ENCODE assay signal across 8 cellular contexts in genomic region chr16:58197314-58198012, GRCh38. TPM values are rescaled to one million over a fixed set of nuclear protein-coding genes. Genes with fewer than 3 reads are reported as not detected.
DNase-seq lines count a peak whose midpoint lies in the region; ATAC-seq and TF ChIP-seq lines count a peak whose summit lies in the region.

No MANE protein-coding gene starts in this region.

- peak overlapping the region; percentile 86 for H3K4me3 Mint-ChIP-seq in GM23338

- DNase-seq in GM10248 (ENCODE audit: extremely low spot score) (peak; percentile 28), GM23338 (ENCODE audit: low spot score) (peak; percentile 30), NCI-H69 (lab: John Stamatoyannopoulos, UW) (peak; percentile 14), choroid plexus epithelial cell (ENCODE audit: low read depth) (no peak), NCI-H1105 (lab: John Stamatoyannopoulos, UW) (no peak), COR-L47 (lab: John Stamatoyannopoulos, UW) (no peak), globus pallidus (ENCODE audit: low spot score) (no peak)

- TF ChIP-seq CTCF in GM10248 (IDR thresholded peaks at IDR 0.05; ENCODE audit: control extremely low read depth, extremely low read depth, low read depth, missing control alignments) (no peak), GM23338 (conservative IDR thresholded peaks at IDR 0.05; ENCODE audit: low read depth in 2 of 2) (no peak), choroid plexus epithelial cell (conservative IDR thresholded peaks at IDR 0.05; ENCODE audit: low read depth, low read length) (no peak)

- H3K4me3 ChIP-seq in GM23338, result peak overlapping the region; percentile 97
- H3K4me3 ChIP-seq in choroid plexus epithelial cell (ENCODE audit: low read depth, low read length), result peak overlapping the region; percentile 76
- peak overlapping the region; percentile 46 for H3K4me3 ChIP-seq in mononuclear cell (ENCODE audit: low read length)

- no peaks in the 10 kb centered on the region for H3K9me3 Mint-ChIP-seq in GM23338

- peaks cover 49% of the 10 kb centered on the region for H3K79me2 ChIP-seq in GM23338 (replicated peaks; ENCODE audit: insufficient read depth)

- H3K27me3 Mint-ChIP-seq in GM23338 (ENCODE audit: insufficient read depth, low read depth, poor library complexity), result peaks cover 15% of the 10 kb centered on the region

- peaks cover 19% of the 10 kb centered on the region for H3K4me1 ChIP-seq in GM23338 (ENCODE audit: insufficient read depth)
- H3K4me1 ChIP-seq in mononuclear cell (ENCODE audit: insufficient read depth, low read length), result peaks cover 20% of the 10 kb centered on the region

- no peak overlapping the region for H3K27ac ChIP-seq in GM23338 (ENCODE audit: low read depth)

- H3K9me2 ChIP-seq in GM23338 (ENCODE audit: insufficient read depth), result no peaks in the 10 kb centered on the region

- H3K36me3 Mint-ChIP-seq in GM23338 (ENCODE audit: low read depth), result peaks cover 41% of the 10 kb centered on the region

- peak; percentile 17; the same call in 2 of the 3 replicates for ATAC-seq in GM23338

- peaks cover 20% of the 10 kb centered on the region for H3K4me1 Mint-ChIP-seq in GM23338

- peaks cover 24% of the 10 kb centered on the region for H3K36me3 ChIP-seq in GM23338 (ENCODE audit: insufficient read depth)

- H3K9me3 ChIP-seq in mononuclear cell (ENCODE audit: low read depth, low read length), result no peaks in the 10 kb centered on the region

- peaks cover 15% of the 10 kb centered on the region for H4K20me1 ChIP-seq in GM23338 (replicated peaks; ENCODE audit: insufficient read depth)

- peak overlapping the region; percentile 66; the same call in 1 of the 2 replicates for H2AFZ ChIP-seq in GM23338

- no peaks in the 10 kb centered on the region for H3K27me3 ChIP-seq in GM23338 (ENCODE audit: insufficient read depth)
- H3K27me3 ChIP-seq in mononuclear cell (ENCODE audit: insufficient read depth, low read length), result peaks cover 2% of the 10 kb centered on the region

- POLR2A ChIA-PET in GM10248 (lab: Yijun Ruan, JAX), result no interaction called here

- no peaks in the 10 kb centered on the region for H3F3A ChIP-seq in GM23338 (replicated peaks; ENCODE audit: low read depth)

- no peak overlapping the region for H3K27ac Mint-ChIP-seq in GM23338

- CTCF ChIA-PET in GM10248 (lab: Yijun Ruan, JAX), result interaction anchor here (0.7 to 4.4 kb wide), 12 partner anchors 9 to 178 kb away, joined by 3 to 32 read pairs (median 3); no protein-coding TSS in a partner anchor

- H3K4me2 ChIP-seq in GM23338, result peak overlapping the region; percentile 99

TF ChIP-seq in GM23338, 12 proteins besides CTCF, POLR2A, EP300 and RAD21 (continues in another document):
- TF ChIP-seq EZH2phosphoT487 (IDR thresholded peaks at IDR 0.05; ENCODE audit: unreplicated experiment) (no peak), ETS1 (IDR thresholded peaks at IDR 0.05) (no peak), STAT1 (IDR thresholded peaks at IDR 0.05; ENCODE audit: unreplicated experiment) (no peak), POLR2AphosphoS5 (IDR thresholded peaks at IDR 0.05; ENCODE audit: low read depth) (no peak), REST (IDR thresholded peaks at IDR 0.05; ENCODE audit: unreplicated experiment) (no peak), ZNF331 (CRISPR knock-in tag; IDR thresholded peaks at IDR 0.05; ENCODE audit: low read depth) (no peak), NANOG (IDR thresholded peaks at IDR 0.05; ENCODE audit: borderline replicate concordance) (no peak), JUNB (IDR thresholded peaks at IDR 0.05; ENCODE audit: unreplicated experiment) (no peak), CREB1 (CRISPR knock-in tag; IDR thresholded peaks at IDR 0.05; ENCODE audit: low read depth) (no peak), EZH2 (IDR thresholded peaks at IDR 0.05; ENCODE audit: low read depth, unreplicated experiment) (no peak)

RNA-seq across cellular contexts. Expression of gene CSNK2A2, which starts 0.4 kb away (rescaled TPM):
- 102 and 112 TPM in 2 replicates for total RNA-seq in GM23338 (2014; rRNA removed; shearing (Covaris generic))
- polyA plus RNA-seq in GM23338 (2016; fragmentation: Nextera tagmentation; extraction: Ambion mirVana), result 40.5 and 44.7 TPM in 2 replicates
- 34.9 TPM for total RNA-seq in mononuclear cell

Comparison
In these comparisons a context has a peak if more than half of its experiments do, and no peak if none do; other contexts are left out.
1. DNase-seq: peak in GM10248 (single experiment), GM23338 (single experiment) and NCI-H69 (single experiment); none in choroid plexus epithelial cell (single experiment), NCI-H1105 (single experiment), COR-L47 (single experiment) and globus pallidus (single experiment).
2. H3K4me3 ChIP-seq: peak in every context shown above with its lines; median percentile 97 in GM23338; 76 in choroid plexus epithelial cell; 46 in mononuclear cell.